In genomic region chr6:89862698-89863097, GRCh38 we compare ENCODE assay signal across 12 cellular contexts.
DNase-seq lines count a peak whose midpoint lies in the region; ATAC-seq lines count a peak whose summit lies in the region.
"Had no signal": no experiment of that assay in that cellular context is flagged by ENCODE, and none has a peak within 500 bp of the region (broad histone marks: within the 10 kb centered on the region; RNA-seq: fewer than 3 reads in every experiment).

No MANE protein-coding gene starts in this region.

- H3K4me1 Mint-ChIP-seq in activated naive CD4-positive, alpha-beta T cell treated with anti-CD3 and anti-CD28 coated beads, Interleukin-2, amount 10 ng/mL, durations not matched to agents 7 days and 5 days = peaks cover 24% of the 10 kb centered on the region
- H3K4me1 Mint-ChIP-seq in stimulated activated effector memory CD8-positive, alpha-beta T cell treated with anti-CD3 and anti-CD28 coated beads, Interleukin-12 subunit alpha, Interleukin-12 subunit beta, amount 100 ng/mL, for 72 hours = peaks cover 13% of the 10 kb centered on the region

- H3K27me3 Mint-ChIP-seq in activated naive CD4-positive, alpha-beta T cell treated with anti-CD3 and anti-CD28 coated beads, Interleukin-2, amount 10 ng/mL, durations not matched to agents 7 days and 5 days = no peaks in the 10 kb centered on the region

- H3K9me3 Mint-ChIP-seq in activated naive CD4-positive, alpha-beta T cell treated with anti-CD3 and anti-CD28 coated beads, Interleukin-2, amount 10 ng/mL, durations not matched to agents 7 days and 5 days = peaks cover 3% of the 10 kb centered on the region
- no peaks in the 10 kb centered on the region for H3K9me3 Mint-ChIP-seq in stimulated activated effector memory CD8-positive, alpha-beta T cell treated with anti-CD3 and anti-CD28 coated beads, Interleukin-12 subunit alpha, Interleukin-12 subunit beta, amount 100 ng/mL, for 72 hours

- DNase-seq in activated naive CD4-positive, alpha-beta T cell treated with anti-CD3 and anti-CD28 coated beads, Interleukin-2, amount 10 ng/mL, durations not matched to agents 7 days and 5 days = no peak
- no peak for DNase-seq in activated naive CD4-positive, alpha-beta T cell treated with anti-CD3 and anti-CD28 coated beads, Interleukin-2, amount 50 U/mL, for 16 hours
- DNase-seq in MV-4-11 (lab: John Stamatoyannopoulos, UW) (peak; percentile 56), NCI-H1694 (lab: John Stamatoyannopoulos, UW) (no peak)
- no peak for DNase-seq in stimulated activated effector memory CD8-positive, alpha-beta T cell treated with anti-CD3 and anti-CD28 coated beads, Interleukin-12 subunit alpha, Interleukin-12 subunit beta, amount 100 ng/mL, for 72 hours (ENCODE audit: low spot score in 2 of 2)
- DNase-seq in stimulated activated CD4-positive, alpha-beta T cell treated with anti-CD3 and anti-CD28 coated beads, Interleukin-1b, Interleukin-23, amount 100 ng/mL, for 48 hours = no peak
- DNase-seq: activated CD4-positive, alpha-beta T cell treated with anti-CD3 and anti-CD28 coated beads for 48 hours; activated naive CD4-positive, alpha-beta T cell treated with anti-CD3 and anti-CD28 coated beads for 36 hours; islet precursor cell; psoas muscle had no signal

- no peak overlapping the region for H3K4me3 Mint-ChIP-seq in activated naive CD4-positive, alpha-beta T cell treated with anti-CD3 and anti-CD28 coated beads, Interleukin-2, amount 10 ng/mL, durations not matched to agents 7 days and 5 days
- H3K4me3 Mint-ChIP-seq in stimulated activated effector memory CD8-positive, alpha-beta T cell treated with anti-CD3 and anti-CD28 coated beads, Interleukin-12 subunit alpha, Interleukin-12 subunit beta, amount 100 ng/mL, for 72 hours = no peak overlapping the region
- H3K4me3 Mint-ChIP-seq: activated naive CD4-positive, alpha-beta T cell treated with anti-CD3 and anti-CD28 coated beads for 36 hours had no signal

- CTCF ChIA-PET in activated naive CD4-positive, alpha-beta T cell treated with anti-CD3 and anti-CD28 coated beads, Interleukin-2, amount 10 ng/mL, durations not matched to agents 7 days and 5 days (lab: Charles Lee) = no interaction called here

- peaks cover 71% of the 10 kb centered on the region for H3K36me3 Mint-ChIP-seq in activated naive CD4-positive, alpha-beta T cell treated with anti-CD3 and anti-CD28 coated beads, Interleukin-2, amount 10 ng/mL, durations not matched to agents 7 days and 5 days
- H3K36me3 Mint-ChIP-seq in stimulated activated effector memory CD8-positive, alpha-beta T cell treated with anti-CD3 and anti-CD28 coated beads, Interleukin-12 subunit alpha, Interleukin-12 subunit beta, amount 100 ng/mL, for 72 hours = peaks cover 100% of the 10 kb centered on the region

- peak overlapping the region; percentile 56 for H3K27ac Mint-ChIP-seq in activated naive CD4-positive, alpha-beta T cell treated with anti-CD3 and anti-CD28 coated beads, Interleukin-2, amount 10 ng/mL, durations not matched to agents 7 days and 5 days
- peak overlapping the region; percentile 2 for H3K27ac Mint-ChIP-seq in stimulated activated effector memory CD8-positive, alpha-beta T cell treated with anti-CD3 and anti-CD28 coated beads, Interleukin-12 subunit alpha, Interleukin-12 subunit beta, amount 100 ng/mL, for 72 hours
- H3K27ac Mint-ChIP-seq: activated naive CD4-positive, alpha-beta T cell treated with anti-CD3 and anti-CD28 coated beads for 36 hours had no signal

- ATAC-seq in GM21723 (IDR thresholded peaks at IDR 0.05; ENCODE audit: unreplicated experiment) (peak; percentile 10), GM19328 (IDR thresholded peaks at IDR 0.05; ENCODE audit: unreplicated experiment) (no peak)
- no peak for ATAC-seq in stimulated activated effector memory CD8-positive, alpha-beta T cell treated with anti-CD3 and anti-CD28 coated beads, Interleukin-12 subunit alpha, Interleukin-12 subunit beta, amount 100 ng/mL, for 72 hours
- ATAC-seq: psoas muscle had no signal
